In genomic region chr15:42811435-42811834, GRCh38 we compare ENCODE assay signal across 21 cellular contexts.
A peak's percentile ranks its signal among the peaks of the same experiment; 100 is the strongest.
DNase-seq lines count a peak whose midpoint lies in the region; ATAC-seq, FAIRE-seq and TF ChIP-seq lines count a peak whose summit lies in the region.
"Had no signal": no experiment of that assay in that cellular context is flagged by ENCODE, and none has a peak within 500 bp of the region (broad histone marks: within the 10 kb centered on the region; RNA-seq: fewer than 3 reads in every experiment).

No MANE protein-coding gene starts in this region.

- H2BK15ac ChIP-seq in IMR-90 (ENCODE audit: low read depth, low read length), result no peak overlapping the region

- no peak overlapping the region for H3K9ac ChIP-seq in IMR-90 (ENCODE audit: low read depth, low read length)
- H3K9ac ChIP-seq: BLaER1 treated with 17β-estradiol and CSF1 and Interleukin-3, amounts not matched to agents 10 nM and 100 nM had no signal

- no peak overlapping the region for H3K4me2 ChIP-seq in A549
- H3K4me2 ChIP-seq in IMR-90 (ENCODE audit: low read depth, low read length), result no peak overlapping the region
- H3K4me2 ChIP-seq: BLaER1 treated with 17β-estradiol and CSF1 and Interleukin-3, amounts not matched to agents 10 nM and 100 nM had no signal

- H2BK120ac ChIP-seq in IMR-90 (ENCODE audit: low read depth, low read length), result no peak overlapping the region

- no peak overlapping the region for H2AFZ ChIP-seq in IMR-90 (replicated peaks; ENCODE audit: low read length, poor library complexity)

- TF ChIP-seq EP300 in A549 (IDR thresholded peaks at IDR 0.05), result no peak

- dilution Hi-C loops in IMR-90 (cut with HindIII; ENCODE audit: low sequenced_read_pairs, unreplicated experiment), result no loop called here

- TF ChIP-seq CTCF in A549 (IDR thresholded peaks at IDR 0.05) (no peak), IMR-90 (conservative IDR thresholded peaks at IDR 0.05; ENCODE audit: low read depth, low read length) (no peak)

- no peak overlapping the region for H4K91ac ChIP-seq in IMR-90 (ENCODE audit: insufficient read depth, low read depth, low read length)

- no peak overlapping the region for H4K8ac ChIP-seq in IMR-90 (ENCODE audit: low read depth in 2 of 2, low read length in 2 of 2)

- CTCF ChIA-PET in A549 (lab: Yijun Ruan, JAX) (interaction anchor here (1.8 kb wide), 1 partner anchor 10 kb away, joined by 5 read pairs; no protein-coding TSS in a partner anchor), IMR-90 (lab: Yijun Ruan, JAX) (no interaction called here)

- TF ChIP-seq RAD21 in A549 (conservative IDR thresholded peaks at IDR 0.05 in 1 of 2, IDR thresholded peaks at IDR 0.05 in 1 of 2), result no peak
- no peak for TF ChIP-seq RAD21 in IMR-90 (IDR thresholded peaks at IDR 0.05; ENCODE audit: low read length)

- no peak overlapping the region for H3K4ac ChIP-seq in IMR-90 (ENCODE audit: low read depth, low read length)

- FAIRE-seq in A549 (lab: Jason Lieb, UNC), result no peak
- FAIRE-seq: A204.1, D721Med, G401.6, GM12891, GM19239 had no signal

- DNase-seq in A549 (ENCODE audit: low read depth in 1 of 2, low spot score in 1 of 2) (no peak), IMR-90 (no peak), left colon (no peak), left ventricle myocardium superior (no peak)
- DNase-seq in activated effector memory CD4-positive, alpha-beta T cell treated with anti-CD3 and anti-CD28 coated beads, Interleukin-2, amount 50 U/mL, for 16 hours, result no peak
- DNase-seq: 8988T; AML-193; Caco-2; Calu3; CD4-positive, alpha-beta T cell; CD8-positive, alpha-beta T cell; DMS79 treated with DMSO at 0.1 percent for 48 hours; GF-D8 had no signal

- H2BK5ac ChIP-seq in IMR-90 (ENCODE audit: low read depth, low read length, poor library complexity, severe bottlenecking), result no peak overlapping the region

- no peak overlapping the region for H3K14ac ChIP-seq in IMR-90 (replicated peaks; ENCODE audit: low read depth, low read length)

- H3K9me3 ChIP-seq in A549 (no peaks in the 10 kb centered on the region), IMR-90 (ENCODE audit: control insufficient read depth, insufficient read depth, low read length) (no peaks in the 10 kb centered on the region)
- H3K9me3 ChIP-seq: BLaER1 treated with 17β-estradiol and CSF1 and Interleukin-3, amounts not matched to agents 10 nM and 100 nM; Caco-2 had no signal

- H3K36me3 ChIP-seq in IMR-90 (ENCODE audit: control insufficient read depth, insufficient read depth, low read length), result 0 out of 2 replicates have a peak, but pooled peaks cover 1% of the 10 kb centered on the region

- BruUV-seq in IMR-90 (replicated peaks; lab: Mats Ljungman, UMichigan), result no TSS peak

- H4K5ac ChIP-seq in IMR-90 (ENCODE audit: low read depth, low read length), result no peak overlapping the region

- no peaks in the 10 kb centered on the region for H3K4me1 ChIP-seq in A549
- no peaks in the 10 kb centered on the region for H3K4me1 ChIP-seq in IMR-90 (ENCODE audit: control insufficient read depth, insufficient read depth, low read length)
- H3K4me1 ChIP-seq: BLaER1 treated with 17β-estradiol and CSF1 and Interleukin-3, amounts not matched to agents 10 nM and 100 nM; Caco-2 had no signal

- H3K9me1 ChIP-seq in IMR-90 (ENCODE audit: insufficient read depth, low read length), result no peaks in the 10 kb centered on the region

- H3K4me3 ChIP-seq in A549, result no peak overlapping the region
- no peak overlapping the region for H3K4me3 ChIP-seq in IMR-90 (ENCODE audit: insufficient read depth, low read depth, low read length)
- H3K4me3 ChIP-seq: BLaER1 treated with 17β-estradiol and CSF1 and Interleukin-3, amounts not matched to agents 10 nM and 100 nM had no signal

- intact Hi-C loops in IMR-90 (cut with micrococcal nuclease), result no loop called here
- intact Hi-C loops in left colon (cut with DNase I, micrococcal nuclease), result no loop called here
- intact Hi-C loops in left ventricle myocardium superior (cut with micrococcal nuclease), result no loop called here

- H3K27me3 ChIP-seq in IMR-90 (ENCODE audit: control insufficient read depth, insufficient read depth, low read length), result no peaks in the 10 kb centered on the region
- H3K27me3 ChIP-seq: BLaER1 treated with 17β-estradiol and CSF1 and Interleukin-3, amounts not matched to agents 10 nM and 100 nM had no signal

- H3K18ac ChIP-seq in IMR-90 (ENCODE audit: low read depth, low read length), result no peak overlapping the region

- no peaks in the 10 kb centered on the region for H3K79me1 ChIP-seq in IMR-90 (ENCODE audit: low read depth in 1 of 2, low read length in 2 of 2)

- POLR2A ChIA-PET in A549 (lab: Yijun Ruan, JAX), result no interaction called here
- POLR2A ChIA-PET in IMR-90 (lab: Charles Lee; ENCODE audit: unreplicated experiment), result no interaction called here

- no peak overlapping the region for H2AK9ac ChIP-seq in IMR-90 (replicated peaks; ENCODE audit: low read depth, low read length, poor library complexity)

- no peaks in the 10 kb centered on the region for H4K20me1 ChIP-seq in IMR-90 (ENCODE audit: insufficient read depth, low read length)
- H4K20me1 ChIP-seq: BLaER1 treated with 17β-estradiol and CSF1 and Interleukin-3, amounts not matched to agents 10 nM and 100 nM had no signal

- H3K56ac ChIP-seq in IMR-90 (ENCODE audit: extremely low read depth, insufficient read depth, low read length), result no peak overlapping the region

- no peak for ATAC-seq in A549
- no peak for ATAC-seq in IMR-90 (ENCODE audit: low read depth)
- ATAC-seq in left colon, result peak; percentile 54
- ATAC-seq in GM21619 (IDR thresholded peaks at IDR 0.05; ENCODE audit: unreplicated experiment), result no peak
- no peak for ATAC-seq in left ventricle myocardium superior
- ATAC-seq: CD8-positive, alpha-beta T cell had no signal

- TF ChIP-seq POLR2A in A549 (IDR thresholded peaks at IDR 0.05; ENCODE audit: low read length) (no peak), IMR-90 (IDR thresholded peaks at IDR 0.05; ENCODE audit: low read depth, low read length) (no peak)

- no peak overlapping the region for H3K27ac ChIP-seq in A549
- no peak overlapping the region for H3K27ac ChIP-seq in IMR-90 (ENCODE audit: insufficient read depth, low read length)
- H3K27ac ChIP-seq: BLaER1 treated with 17β-estradiol and CSF1 and Interleukin-3, amounts not matched to agents 10 nM and 100 nM; C4-2B had no signal

- H2AK5ac ChIP-seq in IMR-90 (ENCODE audit: low read depth, low read length), result no peak overlapping the region

- H2BK20ac ChIP-seq in IMR-90 (ENCODE audit: low read depth, low read length), result no peak overlapping the region

- no peak overlapping the region; the same call in 1 of the 2 replicates for H3K23ac ChIP-seq in IMR-90 (ENCODE audit: low read depth, low read length)

- in situ Hi-C loops in IMR-90 (cut with MboI; ENCODE audit: low sequenced_read_pairs), result no loop called here

TF ChIP-seq in A549, 52 proteins besides CTCF, POLR2A, EP300 and RAD21:
- TF ChIP-seq PBX3 (IDR thresholded peaks at IDR 0.05), result no peak
- TF ChIP-seq MAFK (IDR thresholded peaks at IDR 0.05; ENCODE audit: partially characterized antibody), result peak; percentile 63
TF ChIP-seq in A549: peak in this region for 1.

TF ChIP-seq in IMR-90, 13 proteins besides CTCF, POLR2A, EP300 and RAD21:
- TF ChIP-seq MAZ (IDR thresholded peaks at IDR 0.05; ENCODE audit: borderline replicate concordance, low read depth, low read length), result no peak
- TF ChIP-seq MAFK (IDR thresholded peaks at IDR 0.05; ENCODE audit: low read depth, low read length), result peak; percentile 75
- no peak for TF ChIP-seq MXI1 (IDR thresholded peaks at IDR 0.05; ENCODE audit: borderline replicate concordance, low read depth, low read length)
